ENCODE assay signal across 1 cellular context in the genomic region with DNA sequence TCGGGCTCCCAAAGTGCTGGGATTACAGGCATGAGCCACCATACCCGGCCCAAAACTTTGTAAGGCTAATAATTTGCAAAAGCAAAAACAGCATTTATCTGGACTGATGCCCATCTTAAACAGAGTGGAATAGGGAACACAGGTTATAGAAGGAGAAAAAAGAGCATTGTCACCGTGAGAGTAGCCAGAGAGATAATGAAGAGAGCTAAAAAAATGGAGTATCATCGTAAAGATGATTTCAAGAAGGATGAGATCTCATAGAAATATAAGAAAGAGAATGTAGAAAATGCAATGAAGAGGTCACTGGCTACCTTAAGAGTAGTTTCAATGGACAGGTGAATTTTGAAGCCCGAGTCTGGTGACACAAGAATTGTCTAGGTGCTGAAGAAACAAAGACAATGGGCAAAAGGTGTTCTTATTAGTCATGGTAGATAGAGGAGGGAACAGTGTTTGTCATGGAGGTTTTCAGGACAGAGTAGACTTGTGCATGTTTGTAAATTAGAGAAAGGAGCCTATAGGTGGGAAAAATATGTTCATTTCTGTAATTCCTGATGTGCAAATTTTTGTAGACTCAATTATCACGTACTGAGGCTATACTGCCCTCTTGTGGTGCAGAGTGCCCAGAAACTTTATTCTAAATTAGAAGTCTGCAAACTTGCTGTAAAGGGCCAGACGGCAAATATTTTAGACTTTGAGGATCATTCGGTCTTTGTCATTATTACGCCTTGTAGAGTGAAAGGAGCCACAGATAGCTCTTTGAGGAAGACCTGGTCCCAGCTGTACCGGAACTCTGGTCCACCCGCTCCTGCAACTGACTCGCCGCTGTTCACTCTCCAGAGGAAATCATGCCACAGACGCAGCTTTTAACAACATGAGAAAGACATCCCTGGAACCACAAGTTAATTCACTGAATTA.
A peak's percentile ranks its signal among the peaks of the same experiment; 100 is the strongest.
TF ChIP-seq lines count a peak whose summit lies in the region.

No MANE protein-coding gene starts in this region.

TF ChIP-seq in IMR-90, 13 proteins besides CTCF, POLR2A, EP300 and RAD21:
- TF ChIP-seq SMC3 (IDR thresholded peaks at IDR 0.05; ENCODE audit: low read depth, low read length): peak; percentile 59
- TF ChIP-seq FOS (IDR thresholded peaks at IDR 0.05; ENCODE audit: low read depth, low read length): no peak
